27 cellular contexts compared by ENCODE assay signal in genomic region chr10:28010821-28011220, GRCh38. TPM values are rescaled to one million over a fixed set of nuclear protein-coding genes. Genes with fewer than 3 reads are reported as not detected.
"Had no signal": no experiment of that assay in that cellular context is flagged by ENCODE, and none has a peak within 500 bp of the region (broad histone marks: within the 10 kb centered on the region; RNA-seq: fewer than 3 reads in every experiment).

No MANE protein-coding gene starts in this region.

- H3K4me3 ChIP-seq: colonic mucosa, esophagus squamous epithelium, gastrocnemius medialis, heart right ventricle, left lung, lower lobe of right lung had no signal

- H3K36me3 ChIP-seq: colonic mucosa, esophagus squamous epithelium, gastrocnemius medialis, heart right ventricle, left lung, lower lobe of right lung had no signal

- FAIRE-seq: islet of Langerhans, keratinocyte had no signal

- H3K27me3 ChIP-seq: colonic mucosa, esophagus squamous epithelium, gastrocnemius medialis, left lung had no signal

- H3K27ac ChIP-seq: colonic mucosa, epithelial cell of prostate, esophagus squamous epithelium, gastrocnemius medialis, heart right ventricle, left lung, lower lobe of right lung had no signal

- H3K4me1 Mint-ChIP-seq: endodermal cell, memory B cell had no signal

- H3K9me3 ChIP-seq: colonic mucosa, esophagus squamous epithelium, gastrocnemius medialis, left lung, lower lobe of right lung had no signal

- DNase-seq: colonic mucosa; cortex of kidney; effector CD8-positive, alpha-beta T cell; effector memory CD8-positive, alpha-beta T cell; endodermal cell; erythroblast; esophagus squamous epithelium; foreskin fibroblast; foreskin melanocyte; gastrocnemius medialis; glutamatergic neuron; head of caudate nucleus; heart right ventricle; hippocampal formation; left cardiac atrium; left lung; left ventricle myocardium superior; lower lobe of right lung; mesendoderm; midbrain; naive thymus-derived CD4-positive, alpha-beta T cell had no signal

- H3K9me3 Mint-ChIP-seq: dendritic cell treated with granulocyte-macrophage colony-stimulating factor and Interleukin-4, amounts not matched to agents 40 ng/mL and 50 ng/mL, for 4 days had no signal

- H3K36me3 Mint-ChIP-seq: memory B cell; naive thymus-derived CD4-positive, alpha-beta T cell had no signal

- ATAC-seq: effector memory CD8-positive, alpha-beta T cell; esophagus mucosa; gastrocnemius medialis; heart right ventricle; left cardiac atrium; left lung; left ventricle myocardium superior; lower lobe of right lung; naive thymus-derived CD4-positive, alpha-beta T cell had no signal

- H3K4me1 ChIP-seq: colonic mucosa, esophagus squamous epithelium, gastrocnemius medialis, heart right ventricle, left lung, lower lobe of right lung had no signal

- H3K4me3 Mint-ChIP-seq: dendritic cell treated with granulocyte-macrophage colony-stimulating factor and Interleukin-4, amounts not matched to agents 40 ng/mL and 50 ng/mL, for 4 days; effector memory CD8-positive, alpha-beta T cell; endodermal cell; memory B cell; naive thymus-derived CD4-positive, alpha-beta T cell had no signal

- H3K27ac Mint-ChIP-seq: dendritic cell treated with granulocyte-macrophage colony-stimulating factor and Interleukin-4, amounts not matched to agents 40 ng/mL and 50 ng/mL, for 4 days; effector memory CD8-positive, alpha-beta T cell; endodermal cell; memory B cell; naive thymus-derived CD4-positive, alpha-beta T cell had no signal

RNA-seq across cellular contexts. Expression of gene ODAD2, which starts 11.9 kb away (rescaled TPM):
- total RNA-seq: gastrocnemius medialis had no signal
- polyA plus RNA-seq: heart right ventricle; keratinocyte; naive thymus-derived CD4-positive, alpha-beta T cell had no signal
